8 cellular contexts compared by ENCODE assay signal in genomic region chr3:46565607-46566039, GRCh38. TPM values are rescaled to one million over a fixed set of nuclear protein-coding genes. Genes with fewer than 3 reads are reported as not detected.
A peak's percentile ranks its signal among the peaks of the same experiment; 100 is the strongest.
DNase-seq lines count a peak whose midpoint lies in the region; ATAC-seq and TF ChIP-seq lines count a peak whose summit lies in the region.

No MANE protein-coding gene starts in this region.

- peaks cover 0 to 6% (median 4%) of the 10 kb centered on the region in 7 donors for H3K9me3 Mint-ChIP-seq in CD14-positive monocyte

- H3K27me3 ChIP-seq in foreskin keratinocyte: no peaks in the 10 kb centered on the region

- peaks cover 12% of the 10 kb centered on the region for H3K4me1 Mint-ChIP-seq in CD14-positive monocyte
- peaks cover 10% of the 10 kb centered on the region for H3K4me1 Mint-ChIP-seq in T-helper 17 cell

- H3K36me3 Mint-ChIP-seq in CD14-positive monocyte (no peaks in the 10 kb centered on the region), T-helper 17 cell (ENCODE audit: low read depth) (no peaks in the 10 kb centered on the region)

- no peak overlapping the region for H3K27ac Mint-ChIP-seq in CD14-positive monocyte
- no peak overlapping the region for H3K27ac Mint-ChIP-seq in T-helper 17 cell

- H3K27ac ChIP-seq in foreskin keratinocyte: no peak overlapping the region

- H3K27me3 Mint-ChIP-seq in CD14-positive monocyte (ENCODE audit: low read depth in 3 of 3): peaks cover 42 to 56% (median 47%) of the 10 kb centered on the region in 3 donors
- peaks cover 29% of the 10 kb centered on the region for H3K27me3 Mint-ChIP-seq in T-helper 17 cell

- H3K4me1 ChIP-seq in foreskin keratinocyte: peaks cover 8% of the 10 kb centered on the region

- DNase-seq in CD14-positive monocyte (ENCODE audit: low spot score): no peak
- no peak for DNase-seq in T-helper 17 cell
- no peak for DNase-seq in foreskin keratinocyte
- no peak for DNase-seq in omental fat pad (ENCODE audit: low spot score)
- no peak for DNase-seq in SIG-M5 treated with dmso at 0.1 percent for 504 hours (lab: John Stamatoyannopoulos, UW; ENCODE audit: unreplicated experiment)
- no peak for DNase-seq in activated CD4-positive, alpha-beta T cell treated with anti-CD3 and anti-CD28 coated beads, Interleukin-2, amount 50 U/mL, for 4 hours

- no peaks in the 10 kb centered on the region for H3K9me3 ChIP-seq in T-helper 17 cell (ENCODE audit: control insufficient read depth, low read length, poor library complexity, severe bottlenecking)

- H3K4me3 Mint-ChIP-seq in CD14-positive monocyte (peak overlapping the region; percentile 63 to 85), T-helper 17 cell (peak overlapping the region; percentile 77)

- ATAC-seq in T-helper 17 cell: peak; percentile 16
- peak; percentile 19 for ATAC-seq in foreskin keratinocyte
- ATAC-seq in omental fat pad (ENCODE audit: low FRiP score): peak; percentile 12
- ATAC-seq in GM18517 (IDR thresholded peaks at IDR 0.05; ENCODE audit: unreplicated experiment): no peak
- ATAC-seq in HG02610 (IDR thresholded peaks at IDR 0.05; ENCODE audit: unreplicated experiment): no peak

- intact Hi-C loops in CD14-positive monocyte (cut with micrococcal nuclease): no loop called here

- TF ChIP-seq CTCF in CD14-positive monocyte (IDR thresholded peaks at IDR 0.05) (no peak), foreskin keratinocyte (conservative IDR thresholded peaks at IDR 0.05) (no peak), omental fat pad (IDR thresholded peaks at IDR 0.05) (no peak)

RNA-seq across cellular contexts. Expression of gene LRRC2, which starts 0.5 kb away (rescaled TPM):
- polyA plus RNA-seq in CD14-positive monocyte (not detected), foreskin keratinocyte (0.34 and 0.62 TPM in 2 replicates)
- total RNA-seq in T-helper 17 cell (under 1 TPM; 0.42 to 0.52 TPM), foreskin keratinocyte (0.68 and 1.4 TPM in 2 replicates), omental fat pad (1 to 10 TPM; 2.0 to 6.9 (median 3.8) TPM)

RNA-seq across cellular contexts. Expression of gene FAM240A, which starts 46.7 kb away (rescaled TPM):
- polyA plus RNA-seq in CD14-positive monocyte (not detected), foreskin keratinocyte (not detected in 2 replicates)
- total RNA-seq in T-helper 17 cell (not detected), foreskin keratinocyte (not detected in 2 replicates), omental fat pad (not detected)

Comparison
In these comparisons a context has a peak if more than half of its experiments do, and no peak if none do; other contexts are left out.
1. ATAC-seq: peak in T-helper 17 cell (single experiment), foreskin keratinocyte (single experiment) and omental fat pad (single experiment); none in GM18517 (single experiment) and HG02610 (single experiment).